In the genomic region with DNA sequence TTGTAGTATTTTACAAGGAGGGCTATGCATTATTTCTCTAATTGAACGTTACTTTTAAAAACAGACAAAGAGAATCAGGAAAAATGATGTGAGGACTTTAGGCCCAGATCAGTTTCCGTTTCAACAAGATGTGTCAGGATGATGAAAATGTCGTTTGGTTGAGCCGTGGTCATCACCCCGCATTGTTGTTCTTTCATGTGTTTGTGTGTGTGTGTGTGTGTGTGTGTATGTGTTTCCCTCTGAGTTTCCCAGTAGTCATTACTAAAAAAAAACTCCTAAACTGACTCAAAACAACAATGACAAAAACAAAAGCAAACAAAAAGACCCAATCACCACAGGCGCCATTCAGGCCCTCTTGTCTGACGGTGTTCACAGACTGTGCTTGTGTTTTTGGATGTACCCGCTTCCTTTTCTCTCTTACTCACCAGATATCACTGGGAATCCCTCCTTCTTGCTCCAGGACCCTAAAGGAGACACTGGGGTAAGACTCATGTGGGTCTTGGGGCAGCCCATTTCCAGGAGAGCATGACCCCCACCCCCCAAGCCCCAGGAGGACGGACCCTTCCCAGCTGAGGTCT, we compare ENCODE assay signal across 8 cellular contexts.
A peak's percentile ranks its signal among the peaks of the same experiment; 100 is the strongest.
DNase-seq lines count a peak whose midpoint lies in the region; ATAC-seq lines count a peak whose summit lies in the region.
"Not testable (repeated sequence)": the region's sequence is repeated elsewhere in the genome, so short reads cannot be mapped to it uniquely, and the experiment has no call there.

No MANE protein-coding gene starts in this region.

- intact Hi-C loops in CD4-positive, alpha-beta memory T cell (cut with micrococcal nuclease); activated CD4-positive, alpha-beta memory T cell treated with anti-CD3 and anti-CD28 coated beads for 36 hours (cut with micrococcal nuclease); activated T-helper 1 cell treated with anti-CD3 and anti-CD28 coated beads, Interleukin-12 subunit alpha, Interleukin-12 subunit beta, Interleukin-2, Interleukin-4 antibody, amounts not matched to agents 30 ng/mL and 10 ng/mL and 1 ng/mL, durations not matched to agents 14 hours and 24 hours and 36 hours (cut with micrococcal nuclease): not testable (repeated sequence)

- H3K36me3 ChIP-seq in CD4-positive, alpha-beta memory T cell (ENCODE audit: insufficient read depth, low read length) = not testable (repeated sequence)

- H3K9me3 ChIP-seq in CD4-positive, alpha-beta memory T cell (ENCODE audit: control insufficient read depth in 1 of 2, low read length in 2 of 2) = not testable (repeated sequence)

- H3K27me3 Mint-ChIP-seq in CD4-positive, alpha-beta memory T cell; T-helper 1 cell treated with Interleukin-12 subunit alpha and Interleukin-12 subunit beta and Interleukin-4 antibody, amounts not matched to agents 30 μg/mL and 1 μg/mL, for 36 hours (ENCODE audit: low read depth); activated CD4-positive, alpha-beta memory T cell treated with anti-CD3 and anti-CD28 coated beads for 36 hours; activated T-helper 1 cell treated with anti-CD3 and anti-CD28 coated beads, Interleukin-12 subunit alpha, Interleukin-12 subunit beta, Interleukin-2, Interleukin-4 antibody, amounts not matched to agents 30 ng/mL and 10 ng/mL and 1 ng/mL, durations not matched to agents 14 hours and 24 hours and 36 hours (ENCODE audit: insufficient read depth); activated naive CD8-positive, alpha-beta T cell treated with anti-CD3 and anti-CD28 coated beads, Interleukin-2, amount 10 ng/mL, durations not matched to agents 7 days and 5 days; natural killer cell treated with Interleukin-12 subunit alpha and Interleukin-12 subunit beta and Interleukin-15 and Interleukin-18, amount 100 ng/mL, for 72 hours; stimulated activated naive CD8-positive, alpha-beta T cell treated with anti-CD3 and anti-CD28 coated beads, Interleukin-15, Interleukin-2, amounts not matched to agents 100 ng/mL and 50 ng/mL, for 24 hours: not testable (repeated sequence)

- peak overlapping the region; percentile 77 to 95 (median 93) for H3K27ac Mint-ChIP-seq in CD4-positive, alpha-beta memory T cell
- peak overlapping the region; percentile 83 for H3K27ac Mint-ChIP-seq in T-helper 1 cell treated with Interleukin-12 subunit alpha and Interleukin-12 subunit beta and Interleukin-4 antibody, amounts not matched to agents 30 μg/mL and 1 μg/mL, for 36 hours
- H3K27ac Mint-ChIP-seq in activated CD4-positive, alpha-beta memory T cell treated with anti-CD3 and anti-CD28 coated beads for 36 hours = peak overlapping the region; percentile 83
- peak overlapping the region; percentile 98 for H3K27ac Mint-ChIP-seq in activated T-helper 1 cell treated with anti-CD3 and anti-CD28 coated beads, Interleukin-12 subunit alpha, Interleukin-12 subunit beta, Interleukin-2, Interleukin-4 antibody, amounts not matched to agents 30 ng/mL and 10 ng/mL and 1 ng/mL, durations not matched to agents 14 hours and 24 hours and 36 hours
- H3K27ac Mint-ChIP-seq in activated naive CD8-positive, alpha-beta T cell treated with anti-CD3 and anti-CD28 coated beads, Interleukin-2, amount 10 ng/mL, durations not matched to agents 7 days and 5 days = peak overlapping the region; percentile 68
- peak overlapping the region; percentile 14 to 72 for H3K27ac Mint-ChIP-seq in natural killer cell treated with Interleukin-12 subunit alpha and Interleukin-12 subunit beta and Interleukin-15 and Interleukin-18, amount 100 ng/mL, for 72 hours
- peak overlapping the region; percentile 95 for H3K27ac Mint-ChIP-seq in stimulated activated naive CD8-positive, alpha-beta T cell treated with anti-CD3 and anti-CD28 coated beads, Interleukin-15, Interleukin-2, amounts not matched to agents 100 ng/mL and 50 ng/mL, for 24 hours

- CTCF ChIA-PET in CD4-positive, alpha-beta memory T cell (lab: Charles Lee; ENCODE audit: partially characterized antibody); activated CD4-positive, alpha-beta memory T cell treated with anti-CD3 and anti-CD28 coated beads for 36 hours (lab: Charles Lee): not testable (repeated sequence)

- H3K4me3 Mint-ChIP-seq in CD4-positive, alpha-beta memory T cell = peak overlapping the region in 7 of 8 donors; percentile 46 to 78 (median 60)
- peak overlapping the region; percentile 40 for H3K4me3 Mint-ChIP-seq in T-helper 1 cell treated with Interleukin-12 subunit alpha and Interleukin-12 subunit beta and Interleukin-4 antibody, amounts not matched to agents 30 μg/mL and 1 μg/mL, for 36 hours
- peak overlapping the region; percentile 57 for H3K4me3 Mint-ChIP-seq in activated CD4-positive, alpha-beta memory T cell treated with anti-CD3 and anti-CD28 coated beads for 36 hours
- peak overlapping the region; percentile 67 for H3K4me3 Mint-ChIP-seq in activated T-helper 1 cell treated with anti-CD3 and anti-CD28 coated beads, Interleukin-12 subunit alpha, Interleukin-12 subunit beta, Interleukin-2, Interleukin-4 antibody, amounts not matched to agents 30 ng/mL and 10 ng/mL and 1 ng/mL, durations not matched to agents 14 hours and 24 hours and 36 hours
- peak overlapping the region; percentile 28 for H3K4me3 Mint-ChIP-seq in activated naive CD8-positive, alpha-beta T cell treated with anti-CD3 and anti-CD28 coated beads, Interleukin-2, amount 10 ng/mL, durations not matched to agents 7 days and 5 days
- H3K4me3 Mint-ChIP-seq in natural killer cell treated with Interleukin-12 subunit alpha and Interleukin-12 subunit beta and Interleukin-15 and Interleukin-18, amount 100 ng/mL, for 72 hours = peak overlapping the region; percentile 10
- peak overlapping the region; percentile 68 for H3K4me3 Mint-ChIP-seq in stimulated activated naive CD8-positive, alpha-beta T cell treated with anti-CD3 and anti-CD28 coated beads, Interleukin-15, Interleukin-2, amounts not matched to agents 100 ng/mL and 50 ng/mL, for 24 hours

- peak in 1 of 5 donors; percentile 44 for DNase-seq in CD4-positive, alpha-beta memory T cell
- DNase-seq in activated CD4-positive, alpha-beta memory T cell treated with anti-CD3 and anti-CD28 coated beads for 36 hours = peak; percentile 41
- DNase-seq in activated T-helper 1 cell treated with anti-CD3 and anti-CD28 coated beads, Interleukin-12 subunit alpha, Interleukin-12 subunit beta, Interleukin-2, Interleukin-4 antibody, amounts not matched to agents 30 ng/mL and 10 ng/mL and 1 ng/mL, durations not matched to agents 14 hours and 24 hours and 36 hours (ENCODE audit: low spot score); activated naive CD8-positive, alpha-beta T cell treated with anti-CD3 and anti-CD28 coated beads, Interleukin-2, amount 10 ng/mL, durations not matched to agents 7 days and 5 days; natural killer cell treated with Interleukin-12 subunit alpha and Interleukin-12 subunit beta and Interleukin-15 and Interleukin-18, amount 100 ng/mL, for 72 hours (ENCODE audit: low spot score): not testable (repeated sequence)
- peak; percentile 14 to 30 for DNase-seq in dermis microvascular lymphatic vessel endothelial cell (ENCODE audit: low read depth in 2 of 2)

- not testable (repeated sequence) for ATAC-seq in activated naive CD8-positive, alpha-beta T cell treated with anti-CD3 and anti-CD28 coated beads, Interleukin-2, amount 10 ng/mL, durations not matched to agents 7 days and 5 days (ENCODE audit: low read depth)
- ATAC-seq in natural killer cell treated with Interleukin-12 subunit alpha and Interleukin-12 subunit beta and Interleukin-15 and Interleukin-18, amount 100 ng/mL, for 72 hours = peak; percentile 67 to 81

- H3K4me1 Mint-ChIP-seq in CD4-positive, alpha-beta memory T cell = peaks cover 7 to 25% (median 10%) of the 10 kb centered on the region in 4 donors
- not testable (repeated sequence) for H3K4me1 Mint-ChIP-seq in T-helper 1 cell treated with Interleukin-12 subunit alpha and Interleukin-12 subunit beta and Interleukin-4 antibody, amounts not matched to agents 30 μg/mL and 1 μg/mL, for 36 hours (ENCODE audit: low read depth); activated T-helper 1 cell treated with anti-CD3 and anti-CD28 coated beads, Interleukin-12 subunit alpha, Interleukin-12 subunit beta, Interleukin-2, Interleukin-4 antibody, amounts not matched to agents 30 ng/mL and 10 ng/mL and 1 ng/mL, durations not matched to agents 14 hours and 24 hours and 36 hours (ENCODE audit: low read depth); activated naive CD8-positive, alpha-beta T cell treated with anti-CD3 and anti-CD28 coated beads, Interleukin-2, amount 10 ng/mL, durations not matched to agents 7 days and 5 days; natural killer cell treated with Interleukin-12 subunit alpha and Interleukin-12 subunit beta and Interleukin-15 and Interleukin-18, amount 100 ng/mL, for 72 hours (ENCODE audit: low read depth in 2 of 2)
- peaks cover 18% of the 10 kb centered on the region for H3K4me1 Mint-ChIP-seq in activated CD4-positive, alpha-beta memory T cell treated with anti-CD3 and anti-CD28 coated beads for 36 hours (ENCODE audit: low read depth)
- H3K4me1 Mint-ChIP-seq in stimulated activated naive CD8-positive, alpha-beta T cell treated with anti-CD3 and anti-CD28 coated beads, Interleukin-15, Interleukin-2, amounts not matched to agents 100 ng/mL and 50 ng/mL, for 24 hours (ENCODE audit: low read depth) = peaks cover 39% of the 10 kb centered on the region

- H3K4me1 ChIP-seq in CD4-positive, alpha-beta memory T cell (ENCODE audit: insufficient read depth, low read length) = not testable (repeated sequence)

- not testable (repeated sequence) for H3K27me3 ChIP-seq in CD4-positive, alpha-beta memory T cell (ENCODE audit: insufficient read depth, low read length)

- POLR2A ChIA-PET in CD4-positive, alpha-beta memory T cell (lab: Charles Lee; ENCODE audit: partially characterized antibody); activated CD4-positive, alpha-beta memory T cell treated with anti-CD3 and anti-CD28 coated beads for 36 hours (lab: Charles Lee); activated naive CD8-positive, alpha-beta T cell treated with anti-CD3 and anti-CD28 coated beads, Interleukin-2, amount 10 ng/mL, durations not matched to agents 7 days and 5 days (lab: Charles Lee): not testable (repeated sequence)

- H3K36me3 Mint-ChIP-seq in CD4-positive, alpha-beta memory T cell; T-helper 1 cell treated with Interleukin-12 subunit alpha and Interleukin-12 subunit beta and Interleukin-4 antibody, amounts not matched to agents 30 μg/mL and 1 μg/mL, for 36 hours (ENCODE audit: low read depth); activated CD4-positive, alpha-beta memory T cell treated with anti-CD3 and anti-CD28 coated beads for 36 hours; activated T-helper 1 cell treated with anti-CD3 and anti-CD28 coated beads, Interleukin-12 subunit alpha, Interleukin-12 subunit beta, Interleukin-2, Interleukin-4 antibody, amounts not matched to agents 30 ng/mL and 10 ng/mL and 1 ng/mL, durations not matched to agents 14 hours and 24 hours and 36 hours (ENCODE audit: low read depth); activated naive CD8-positive, alpha-beta T cell treated with anti-CD3 and anti-CD28 coated beads, Interleukin-2, amount 10 ng/mL, durations not matched to agents 7 days and 5 days; natural killer cell treated with Interleukin-12 subunit alpha and Interleukin-12 subunit beta and Interleukin-15 and Interleukin-18, amount 100 ng/mL, for 72 hours; stimulated activated naive CD8-positive, alpha-beta T cell treated with anti-CD3 and anti-CD28 coated beads, Interleukin-15, Interleukin-2, amounts not matched to agents 100 ng/mL and 50 ng/mL, for 24 hours (ENCODE audit: low read depth): not testable (repeated sequence)

- not testable (repeated sequence) for H3K27ac ChIP-seq in CD4-positive, alpha-beta memory T cell (ENCODE audit: low read depth, low read length)

- H3K4me3 ChIP-seq in CD4-positive, alpha-beta memory T cell (ENCODE audit: low read length in 2 of 2) = not testable (repeated sequence)

- not testable (repeated sequence) for H3K9me3 Mint-ChIP-seq in CD4-positive, alpha-beta memory T cell; T-helper 1 cell treated with Interleukin-12 subunit alpha and Interleukin-12 subunit beta and Interleukin-4 antibody, amounts not matched to agents 30 μg/mL and 1 μg/mL, for 36 hours; activated CD4-positive, alpha-beta memory T cell treated with anti-CD3 and anti-CD28 coated beads for 36 hours; activated T-helper 1 cell treated with anti-CD3 and anti-CD28 coated beads, Interleukin-12 subunit alpha, Interleukin-12 subunit beta, Interleukin-2, Interleukin-4 antibody, amounts not matched to agents 30 ng/mL and 10 ng/mL and 1 ng/mL, durations not matched to agents 14 hours and 24 hours and 36 hours; activated naive CD8-positive, alpha-beta T cell treated with anti-CD3 and anti-CD28 coated beads, Interleukin-2, amount 10 ng/mL, durations not matched to agents 7 days and 5 days; natural killer cell treated with Interleukin-12 subunit alpha and Interleukin-12 subunit beta and Interleukin-15 and Interleukin-18, amount 100 ng/mL, for 72 hours; stimulated activated naive CD8-positive, alpha-beta T cell treated with anti-CD3 and anti-CD28 coated beads, Interleukin-15, Interleukin-2, amounts not matched to agents 100 ng/mL and 50 ng/mL, for 24 hours

Comparison
In these comparisons a context has a peak if more than half of its experiments do, and no peak if none do; other contexts are left out.
1. H3K27ac Mint-ChIP-seq: peak in every context shown above with its lines; median percentile 98 in activated T-helper 1 cell treated with anti-CD3 and anti-CD28 coated beads, Interleukin-12 subunit alpha, Interleukin-12 subunit beta, Interleukin-2, Interleukin-4 antibody, amounts not matched to agents 30 ng/mL and 10 ng/mL and 1 ng/mL, durations not matched to agents 14 hours and 24 hours and 36 hours; 95 in stimulated activated naive CD8-positive, alpha-beta T cell treated with anti-CD3 and anti-CD28 coated beads, Interleukin-15, Interleukin-2, amounts not matched to agents 100 ng/mL and 50 ng/mL, for 24 hours; 93 in CD4-positive, alpha-beta memory T cell; 83 in T-helper 1 cell treated with Interleukin-12 subunit alpha and Interleukin-12 subunit beta and Interleukin-4 antibody, amounts not matched to agents 30 μg/mL and 1 μg/mL, for 36 hours; 83 in activated CD4-positive, alpha-beta memory T cell treated with anti-CD3 and anti-CD28 coated beads for 36 hours; 68 in activated naive CD8-positive, alpha-beta T cell treated with anti-CD3 and anti-CD28 coated beads, Interleukin-2, amount 10 ng/mL, durations not matched to agents 7 days and 5 days; 43 in natural killer cell treated with Interleukin-12 subunit alpha and Interleukin-12 subunit beta and Interleukin-15 and Interleukin-18, amount 100 ng/mL, for 72 hours.
2. H3K4me3 Mint-ChIP-seq: peak in every context shown above with its lines; median percentile 68 in stimulated activated naive CD8-positive, alpha-beta T cell treated with anti-CD3 and anti-CD28 coated beads, Interleukin-15, Interleukin-2, amounts not matched to agents 100 ng/mL and 50 ng/mL, for 24 hours; 67 in activated T-helper 1 cell treated with anti-CD3 and anti-CD28 coated beads, Interleukin-12 subunit alpha, Interleukin-12 subunit beta, Interleukin-2, Interleukin-4 antibody, amounts not matched to agents 30 ng/mL and 10 ng/mL and 1 ng/mL, durations not matched to agents 14 hours and 24 hours and 36 hours; 60 in CD4-positive, alpha-beta memory T cell; 57 in activated CD4-positive, alpha-beta memory T cell treated with anti-CD3 and anti-CD28 coated beads for 36 hours; 40 in T-helper 1 cell treated with Interleukin-12 subunit alpha and Interleukin-12 subunit beta and Interleukin-4 antibody, amounts not matched to agents 30 μg/mL and 1 μg/mL, for 36 hours; 28 in activated naive CD8-positive, alpha-beta T cell treated with anti-CD3 and anti-CD28 coated beads, Interleukin-2, amount 10 ng/mL, durations not matched to agents 7 days and 5 days; 10 in natural killer cell treated with Interleukin-12 subunit alpha and Interleukin-12 subunit beta and Interleukin-15 and Interleukin-18, amount 100 ng/mL, for 72 hours.